12 cellular contexts compared by ENCODE assay signal in genomic region chr19:49425922-49426592, GRCh38. TPM values are rescaled to one million over a fixed set of nuclear protein-coding genes. Genes with fewer than 3 reads are reported as not detected.
DNase-seq lines count a peak whose midpoint lies in the region; ATAC-seq and TF ChIP-seq lines count a peak whose summit lies in the region.
"Had no signal": no experiment of that assay in that cellular context is flagged by ENCODE, and none has a peak within 500 bp of the region (broad histone marks: within the 10 kb centered on the region; RNA-seq: fewer than 3 reads in every experiment).

No MANE protein-coding gene starts in this region.

- H2BK5ac ChIP-seq in H9 (ENCODE audit: insufficient read length, low read length) = no peak overlapping the region

- H3K27me3 Mint-ChIP-seq in H9 (ENCODE audit: low read depth) = peaks cover 86% of the 10 kb centered on the region
- H3K27me3 Mint-ChIP-seq in HFFc6 (ENCODE audit: insufficient read depth) = peaks cover 84% of the 10 kb centered on the region

- H2BK12ac ChIP-seq in H9 (ENCODE audit: insufficient read length, low read depth, low read length) = no peak overlapping the region

- H2BK120ac ChIP-seq in H9 (ENCODE audit: low read depth, low read length, poor library complexity, severe bottlenecking) = no peak overlapping the region

- H3K9me3 ChIP-seq in H9 (ENCODE audit: control insufficient read depth, low read depth, low read length) (no peaks in the 10 kb centered on the region), breast epithelium (no peaks in the 10 kb centered on the region)
- H3K9me3 ChIP-seq: left lung had no signal

- H4K20me1 ChIP-seq in H9 (ENCODE audit: control insufficient read depth, insufficient read depth, insufficient read length) = no peaks in the 10 kb centered on the region

- H3K4me3 ChIP-seq in breast epithelium = no peak overlapping the region
- H3K4me3 ChIP-seq: left lung had no signal

- H3K18ac ChIP-seq in H9 (ENCODE audit: insufficient read length, low read depth, low read length) = no peak overlapping the region

- no peak overlapping the region for H2AFZ ChIP-seq in H9 (ENCODE audit: low read length)

- peaks cover 22% of the 10 kb centered on the region for H3K23me2 ChIP-seq in H9 (ENCODE audit: insufficient read length, low read depth, low read length, poor library complexity, severe bottlenecking)

- no peak for ATAC-seq in GM21447 (IDR thresholded peaks at IDR 0.05; ENCODE audit: unreplicated experiment)
- ATAC-seq: left lung had no signal

- H3K27ac ChIP-seq in H9 (ENCODE audit: insufficient read length, low read depth, low read length) (no peak overlapping the region), breast epithelium (no peak overlapping the region)
- H3K27ac ChIP-seq: left lung had no signal

- TF ChIP-seq CTCF in H9 (conservative IDR thresholded peaks at IDR 0.05) = no peak
- no peak for TF ChIP-seq CTCF in breast epithelium (IDR thresholded peaks at IDR 0.05)
- no peak for TF ChIP-seq CTCF in HFFc6 (IDR thresholded peaks at IDR 0.05)

- H3K9ac ChIP-seq in H9 (ENCODE audit: extremely low read depth, insufficient read length, low read length) = no peak overlapping the region

- no peak overlapping the region for H3K23ac ChIP-seq in H9 (ENCODE audit: insufficient read length, low read depth, low read length)

- peaks cover 2% of the 10 kb centered on the region for H3K4me1 ChIP-seq in H9 (ENCODE audit: insufficient read depth, low read length)
- peaks cover 5 to 14% of the 10 kb centered on the region in 2 donors for H3K4me1 ChIP-seq in breast epithelium

- no CpG with 5 or more reads among the region's 30 CpGs for WGBS in H9 (ENCODE audit: extremely low coverage, insufficient read length, low lambda C conversion rate)

- H3K36me3 ChIP-seq in breast epithelium = no peaks in the 10 kb centered on the region
- H3K36me3 ChIP-seq: left lung had no signal

- H3K4me1 Mint-ChIP-seq in H9 = peaks cover 57 to 77% of the 10 kb centered on the region in 2 experiments
- H3K4me1 Mint-ChIP-seq in HFFc6 (ENCODE audit: low read depth) = peaks cover 11% of the 10 kb centered on the region

- H3K56ac ChIP-seq in H9 (ENCODE audit: insufficient read length, low read depth, low read length) = no peak overlapping the region

- intact Hi-C loops in breast epithelium (cut with DNase I; ENCODE audit: low total_unique reads) = no loop called here

- no peak for TF ChIP-seq POLR2A in breast epithelium (IDR thresholded peaks at IDR 0.05)

- H3K79me1 ChIP-seq in H9 (ENCODE audit: insufficient read depth, low read depth, low read length, poor library complexity, severe bottlenecking) = no peaks in the 10 kb centered on the region

- H3K4me3 Mint-ChIP-seq in H9 (peak overlapping the region; percentile 54 to 75), HFFc6 (no peak overlapping the region)

- H3K27me3 ChIP-seq in H9 (ENCODE audit: insufficient read depth, low read length) (peaks cover 32% of the 10 kb centered on the region; the same call in 1 of the 2 replicates), breast epithelium (peaks cover 23 to 88% of the 10 kb centered on the region in 2 donors)

- no peak overlapping the region for H3K14ac ChIP-seq in H9 (ENCODE audit: insufficient read depth, low read length)

- H3T11ph ChIP-seq in H9 (ENCODE audit: low read length) = no peak overlapping the region

- no peak overlapping the region for H3K4ac ChIP-seq in H9 (ENCODE audit: low read depth, low read length)

- no peak overlapping the region for H2AK5ac ChIP-seq in H9 (ENCODE audit: insufficient read length, low read length)

- no peak overlapping the region for H2BK15ac ChIP-seq in H9 (ENCODE audit: low read depth, low read length)

- H3K9me3 Mint-ChIP-seq in H9 (peaks cover 0 to 9% of the 10 kb centered on the region in 2 experiments; a peak in 2 of 5 replicates), HFFc6 (no peaks in the 10 kb centered on the region)

- H3K36me3 Mint-ChIP-seq in H9 (ENCODE audit: insufficient read depth in 1 of 3, low read depth in 3 of 3) (peaks cover 0 to 6% (median 2%) of the 10 kb centered on the region in 3 experiments; a peak in 4 of 7 replicates), HFFc6 (ENCODE audit: low read depth) (no peaks in the 10 kb centered on the region; the same call in 1 of the 2 replicates)

- no peak overlapping the region for H4K5ac ChIP-seq in H9 (ENCODE audit: insufficient read length, low read depth, low read length)

- peak overlapping the region; percentile 7 for H3K4me2 ChIP-seq in H9 (ENCODE audit: insufficient read depth, insufficient read length, low read length)

- no peak overlapping the region for H4K8ac ChIP-seq in H9 (replicated peaks; ENCODE audit: insufficient read length, low read depth, low read length)

- no peak overlapping the region for H2BK20ac ChIP-seq in H9 (ENCODE audit: low read depth, low read length, poor library complexity, severe bottlenecking)

- in situ Hi-C loops in SK-MEL-5 (cut with HindIII; ENCODE audit: low pct_unique_long_range_greater_than_20kb, low sequenced_read_pairs) = no loop called here

- H3K27ac Mint-ChIP-seq in H9 (peak overlapping the region in 1 of 3 experiments; percentile 87; a peak in 2 of 7 replicates), HFFc6 (no peak overlapping the region)

- DNase-seq in DMS53 (lab: John Stamatoyannopoulos, UW) = peak; percentile 36
- no peak for DNase-seq in DMS53 treated with DMSO at 0.1 percent for 48 hours (lab: John Stamatoyannopoulos, UW; ENCODE audit: unreplicated experiment)
- peak; percentile 96 for DNase-seq in H9
- peak; percentile 38 for DNase-seq in SK-MEL-5 (ENCODE audit: low read depth, low spot score)
- peak; percentile 78 for DNase-seq in iPS-NIHi7 (ENCODE audit: extremely low spot score)
- DNase-seq in breast epithelium (ENCODE audit: low spot score in 2 of 2) = no peak
- no peak for DNase-seq in HFFc6
- DNase-seq: left lung, NCI-H2081 treated with DMSO at 0.1 percent for 48 hours had no signal

- no peak overlapping the region for H4K91ac ChIP-seq in H9 (ENCODE audit: insufficient read length, low read depth, low read length)

- H3K79me2 ChIP-seq in H9 (ENCODE audit: insufficient read depth, low read length) = no peaks in the 10 kb centered on the region

RNA-seq across cellular contexts. Expression of gene GFY, which starts 0.9 kb away (rescaled TPM):
- total RNA-seq in H9 (2021) (1.1 and 1.3 TPM in 2 replicates), breast epithelium (not detected)
- not detected in 2 replicates for total RNA-seq in SK-MEL-5 (2014; rRNA removed; shearing (Covaris generic))
- not detected in 2 replicates for polyA plus RNA-seq in SK-MEL-5 (2015; cell fraction: cytosol; rRNA removed)
- polyA plus RNA-seq in SK-MEL-5 (2015; cell fraction: nucleus; rRNA removed) = not detected in 2 replicates
- not detected for total RNA-seq in HFFc6 (2021; fragmentation: NEBNext Ultra II Directional; extraction: Animal tissue kit (Norgen Biotek cat#: 25700))
- total RNA-seq: A172; left lung; T-helper 2 cell treated with Interferon-gamma antibody and Interleukin-4, amounts not matched to agents 100 ng/mL and 5 ng/mL, for 36 hours had no signal

RNA-seq across cellular contexts. Expression of gene PTH2, which starts 2.8 kb away (rescaled TPM):
- total RNA-seq in H9 (2021) = 0.92 and 0.96 TPM in 2 replicates
- not detected in 2 replicates for total RNA-seq in SK-MEL-5 (2014; rRNA removed; shearing (Covaris generic))
- not detected in 2 replicates for polyA plus RNA-seq in SK-MEL-5 (2015; cell fraction: cytosol; rRNA removed)
- not detected in 2 replicates for polyA plus RNA-seq in SK-MEL-5 (2015; cell fraction: nucleus; rRNA removed)
- not detected for total RNA-seq in breast epithelium
- not detected for total RNA-seq in HFFc6 (2021; fragmentation: NEBNext Ultra II Directional; extraction: Animal tissue kit (Norgen Biotek cat#: 25700))
- total RNA-seq: A172; left lung; T-helper 2 cell treated with Interferon-gamma antibody and Interleukin-4, amounts not matched to agents 100 ng/mL and 5 ng/mL, for 36 hours had no signal

RNA-seq across cellular contexts. Expression of gene SLC17A7, which starts 15.3 kb away (rescaled TPM):
- total RNA-seq in H9 (2021) (1.1 and 1.3 TPM in 2 replicates), breast epithelium (1 to 10 TPM in 1 of 3 donors, under 1 TPM in 2; 0.44 to 4.3 (median 0.98) TPM)
- 1.2 TPM in 2 replicates for total RNA-seq in SK-MEL-5 (2014; rRNA removed; shearing (Covaris generic))
- polyA plus RNA-seq in SK-MEL-5 (2015; cell fraction: cytosol; rRNA removed) = 3.9 and 6.2 TPM in 2 replicates
- 1.9 and 3.3 TPM in 2 replicates for polyA plus RNA-seq in SK-MEL-5 (2015; cell fraction: nucleus; rRNA removed)
- under 1 TPM in 5 of 6 experiments, not detected in 1; 0.05 to 0.17 (median 0.09) TPM for total RNA-seq in HFFc6 (2021; fragmentation: NEBNext Ultra II Directional; extraction: Animal tissue kit (Norgen Biotek cat#: 25700))
- total RNA-seq: A172 had no signal

RNA-seq across cellular contexts. Expression of gene PIH1D1, which starts 25.6 kb away (rescaled TPM):
- total RNA-seq in H9 (2021) = 166 and 171 TPM in 2 replicates
- 60.8 and 64.1 TPM in 2 replicates for total RNA-seq in SK-MEL-5 (2014; rRNA removed; shearing (Covaris generic))
- 48.1 and 51.3 TPM in 2 replicates for polyA plus RNA-seq in SK-MEL-5 (2015; cell fraction: cytosol; rRNA removed)
- 216 and 229 TPM in 2 replicates for polyA plus RNA-seq in SK-MEL-5 (2015; cell fraction: nucleus; rRNA removed)
- total RNA-seq in breast epithelium = 100 to 1,000 TPM in 2 of 3 donors, 10 to 100 TPM in 1; 94.4 to 121 (median 106) TPM
- 10 to 100 TPM; 55.8 to 65.6 (median 57.5) TPM for total RNA-seq in HFFc6 (2021; fragmentation: NEBNext Ultra II Directional; extraction: Animal tissue kit (Norgen Biotek cat#: 25700))

RNA-seq across cellular contexts. Expression of gene ALDH16A1, which starts 27.0 kb away (rescaled TPM):
- total RNA-seq in H9 (2021) (51.7 and 54.4 TPM in 2 replicates), breast epithelium (10 to 100 TPM; 20.6 to 34.4 (median 32.2) TPM)
- total RNA-seq in SK-MEL-5 (2014; rRNA removed; shearing (Covaris generic)) = 15.1 and 16.7 TPM in 2 replicates
- 23.0 and 27.3 TPM in 2 replicates for polyA plus RNA-seq in SK-MEL-5 (2015; cell fraction: cytosol; rRNA removed)
- 18.7 and 24.1 TPM in 2 replicates for polyA plus RNA-seq in SK-MEL-5 (2015; cell fraction: nucleus; rRNA removed)
- total RNA-seq in HFFc6 (2021; fragmentation: NEBNext Ultra II Directional; extraction: Animal tissue kit (Norgen Biotek cat#: 25700)) = 10 to 100 TPM; 13.9 to 23.0 (median 19.8) TPM

Comparison
In these comparisons a context has a peak if more than half of its experiments do, and no peak if none do; other contexts are left out.
1. DNase-seq: peak in DMS53 (single experiment), H9 (single experiment), SK-MEL-5 (single experiment) and iPS-NIHi7 (single experiment); none in DMS53 treated with DMSO at 0.1 percent for 48 hours (single experiment), breast epithelium (0 of 2) and HFFc6 (single experiment).